Comparison of ENCODE assay signal across 16 cellular contexts in the genomic region with DNA sequence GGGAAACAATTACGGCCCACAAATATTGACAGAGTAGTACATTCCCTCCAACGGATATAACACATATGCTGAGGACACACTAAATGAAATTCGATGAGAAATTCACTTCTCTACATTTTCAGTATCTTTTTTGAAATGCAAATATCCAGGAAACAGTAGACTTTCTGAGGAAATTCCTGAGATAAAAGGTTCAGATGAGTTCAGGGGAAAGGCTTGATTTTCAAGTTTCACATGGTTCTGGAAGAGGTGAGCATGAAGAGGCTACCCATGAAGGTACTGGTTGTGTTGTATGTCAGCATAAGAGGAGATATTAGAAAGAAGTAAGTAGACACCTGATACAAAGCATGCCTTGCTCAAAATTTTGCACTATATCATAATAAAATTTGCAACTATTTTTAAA.
"Had no signal": no experiment of that assay in that cellular context is flagged by ENCODE, and none has a peak within 500 bp of the region (broad histone marks: within the 10 kb centered on the region; RNA-seq: fewer than 3 reads in every experiment).

No MANE protein-coding gene starts in this region.

- H3K4me1 ChIP-seq: esophagus squamous epithelium, pancreas had no signal

- H3K9me3 Mint-ChIP-seq: activated naive CD4-positive, alpha-beta T cell treated with anti-CD3 and anti-CD28 coated beads, Interleukin-2, amount 50 U/mL, for 24 hours; brain; endodermal cell; mesothelial cell of epicardium; neural progenitor cell; stimulated activated naive CD8-positive, alpha-beta T cell treated with anti-CD3 and anti-CD28 coated beads, Interleukin-15, Interleukin-2, amounts not matched to agents 100 ng/mL and 50 ng/mL, for 24 hours; T-helper 1 cell treated with Interleukin-12 subunit alpha and Interleukin-12 subunit beta and Interleukin-4 antibody, amounts not matched to agents 30 μg/mL and 1 μg/mL, for 36 hours had no signal

- DNase-seq: activated CD4-positive, alpha-beta T cell treated with anti-CD3 and anti-CD28 coated beads, Interleukin-2, amount 50 U/mL, for 1 hour; activated T-cell treated with anti-CD3 and anti-CD28 coated beads, Interleukin-2, amount 50 U/mL, for 1 hour; endodermal cell; esophagus squamous epithelium; heart right ventricle; kidney; left ventricle myocardium superior; pancreas; stimulated activated CD4-positive, alpha-beta T cell treated with anti-CD3 and anti-CD28 coated beads, Interleukin-4, amount 100 ng/mL, for 1 hour; stimulated activated CD8-positive, alpha-beta memory T cell treated with anti-CD3 and anti-CD28 coated beads, Interleukin-4, amount 100 ng/mL, for 48 hours had no signal

- H3K36me3 ChIP-seq: esophagus squamous epithelium, heart right ventricle, neural progenitor cell, pancreas had no signal

- H3K36me3 Mint-ChIP-seq: activated naive CD4-positive, alpha-beta T cell treated with anti-CD3 and anti-CD28 coated beads, Interleukin-2, amount 50 U/mL, for 24 hours; brain; mesothelial cell of epicardium; neural progenitor cell had no signal

- H3K4me2 ChIP-seq: neural progenitor cell had no signal

- H3K27ac ChIP-seq: esophagus squamous epithelium, neural progenitor cell, pancreas had no signal

- H3K9me3 ChIP-seq: esophagus squamous epithelium, heart right ventricle, pancreas had no signal

- H2AFZ ChIP-seq: neural progenitor cell had no signal

- H3K4me3 ChIP-seq: esophagus squamous epithelium, heart right ventricle, neural progenitor cell, pancreas had no signal

- H3K4me3 Mint-ChIP-seq: activated naive CD4-positive, alpha-beta T cell treated with anti-CD3 and anti-CD28 coated beads, Interleukin-2, amount 50 U/mL, for 24 hours; brain; endodermal cell; mesothelial cell of epicardium; neural progenitor cell; stimulated activated naive CD8-positive, alpha-beta T cell treated with anti-CD3 and anti-CD28 coated beads, Interleukin-15, Interleukin-2, amounts not matched to agents 100 ng/mL and 50 ng/mL, for 24 hours; T-helper 1 cell treated with Interleukin-12 subunit alpha and Interleukin-12 subunit beta and Interleukin-4 antibody, amounts not matched to agents 30 μg/mL and 1 μg/mL, for 36 hours had no signal

- H3K27me3 ChIP-seq: esophagus squamous epithelium, heart right ventricle, neural progenitor cell, pancreas had no signal

- H3K27ac Mint-ChIP-seq: activated naive CD4-positive, alpha-beta T cell treated with anti-CD3 and anti-CD28 coated beads, Interleukin-2, amount 50 U/mL, for 24 hours; brain; endodermal cell; mesothelial cell of epicardium; neural progenitor cell; stimulated activated naive CD8-positive, alpha-beta T cell treated with anti-CD3 and anti-CD28 coated beads, Interleukin-15, Interleukin-2, amounts not matched to agents 100 ng/mL and 50 ng/mL, for 24 hours; T-helper 1 cell treated with Interleukin-12 subunit alpha and Interleukin-12 subunit beta and Interleukin-4 antibody, amounts not matched to agents 30 μg/mL and 1 μg/mL, for 36 hours had no signal
